ENCODE assay signal across 9 cellular contexts in the genomic region with DNA sequence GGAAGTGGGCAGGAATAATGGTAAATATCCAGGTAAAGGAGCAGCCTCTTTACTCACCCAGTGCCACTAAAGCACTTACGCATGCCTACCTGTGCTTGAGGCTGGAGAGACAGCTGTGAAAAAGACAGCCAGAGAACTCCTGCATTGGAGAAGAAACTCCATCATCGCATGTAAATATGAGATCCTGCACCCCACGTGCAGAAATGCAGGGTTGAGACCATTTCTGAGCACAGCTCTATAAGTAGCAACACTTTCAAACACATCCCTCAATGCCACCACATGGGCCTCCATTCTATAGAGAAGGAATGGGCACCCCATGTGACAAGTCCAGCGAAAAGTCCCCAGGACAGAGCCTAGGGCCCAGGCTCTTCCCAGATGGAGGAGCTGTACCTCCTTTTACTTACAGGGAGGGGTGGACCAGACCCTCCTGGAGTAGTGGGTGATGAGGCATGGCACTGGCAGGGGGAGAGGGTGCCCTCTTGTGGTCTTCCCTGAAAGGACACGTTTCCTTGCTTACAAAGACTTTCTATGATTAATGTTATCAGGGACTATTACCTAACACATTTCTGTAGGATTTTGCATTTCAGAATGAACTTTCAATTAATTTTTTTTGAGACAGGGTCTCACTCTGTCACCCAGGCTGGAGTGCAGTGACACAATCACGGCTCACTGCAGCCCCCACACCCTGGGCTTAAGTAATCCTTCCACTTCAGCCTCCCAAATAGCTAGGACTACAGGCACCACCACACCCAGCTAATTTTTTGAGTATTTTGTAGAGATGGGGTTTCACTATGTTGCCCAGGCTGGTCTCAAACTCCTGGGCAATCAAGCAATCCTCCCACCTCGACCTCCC. TPM values are rescaled to one million over a fixed set of nuclear protein-coding genes. Genes with fewer than 3 reads are reported as not detected.
A peak's percentile ranks its signal among the peaks of the same experiment; 100 is the strongest.
DNase-seq lines count a peak whose midpoint lies in the region; ATAC-seq, FAIRE-seq and TF ChIP-seq lines count a peak whose summit lies in the region.
"Had no signal": no experiment of that assay in that cellular context is flagged by ENCODE, and none has a peak within 500 bp of the region (broad histone marks: within the 10 kb centered on the region; RNA-seq: fewer than 3 reads in every experiment).

No MANE protein-coding gene starts in this region.

- FAIRE-seq in bronchial epithelial cell (lab: Jason Lieb, UNC) = no peak
- FAIRE-seq: colon had no signal

- no peak overlapping the region for H3K4me3 ChIP-seq in WERI-Rb-1 (ENCODE audit: low read depth, low read length)
- no peak overlapping the region for H3K4me3 ChIP-seq in bronchial epithelial cell (ENCODE audit: low read depth, low read length)

- H3K27me3 ChIP-seq in WERI-Rb-1 (ENCODE audit: insufficient read depth, low read depth, severe bottlenecking) (no peaks in the 10 kb centered on the region), bronchial epithelial cell (ENCODE audit: control insufficient read depth, insufficient read depth, low read length) (no peaks in the 10 kb centered on the region)

- ATAC-seq in left lobe of liver = peak; percentile 73
- ATAC-seq in GM21528 (IDR thresholded peaks at IDR 0.05; ENCODE audit: low FRiP score, unreplicated experiment) = no peak

- peak; percentile 36 for DNase-seq in NCI-H146 (lab: John Stamatoyannopoulos, UW)
- DNase-seq in NCI-H146 treated with DMSO at 0.1 percent for 48 hours (lab: John Stamatoyannopoulos, UW; ENCODE audit: unreplicated experiment) = no peak
- peak; percentile 29 for DNase-seq in NCI-H1105 treated with DMSO at 0.1 percent for 48 hours (lab: John Stamatoyannopoulos, UW)
- DNase-seq in WERI-Rb-1 = peak; percentile 79
- DNase-seq in bronchial epithelial cell (ENCODE audit: low read depth) = peak; percentile 64
- DNase-seq in left lobe of liver (ENCODE audit: low spot score) = no peak
- peak; percentile 27 for DNase-seq in stimulated activated CD8-positive, alpha-beta memory T cell treated with anti-CD3 and anti-CD28 coated beads, Interleukin-12 subunit alpha, Interleukin-12 subunit beta, amount 100 ng/mL, for 1 hour (ENCODE audit: low read depth)

- H3K9me3 ChIP-seq in WERI-Rb-1 (ENCODE audit: severe bottlenecking) = no peaks in the 10 kb centered on the region

- TF ChIP-seq CTCF in WERI-Rb-1 (IDR thresholded peaks at IDR 0.05; ENCODE audit: low read depth, low read length) (peak; percentile 90), bronchial epithelial cell (IDR thresholded peaks at IDR 0.05; ENCODE audit: insufficient read depth, low read length, severe bottlenecking) (peak; percentile 80)

- H3K36me3 ChIP-seq in WERI-Rb-1 = no peaks in the 10 kb centered on the region; the same call in 1 of the 2 replicates
- no peaks in the 10 kb centered on the region for H3K36me3 ChIP-seq in bronchial epithelial cell (ENCODE audit: control insufficient read depth, insufficient read depth, low read length)

- peak overlapping the region; percentile 11 for H3K27ac ChIP-seq in WERI-Rb-1

RNA-seq across cellular contexts. Expression of a gene that starts 55.3 kb away (rescaled TPM):
- not detected in 2 replicates for total RNA-seq in bronchial epithelial cell
- not detected for total RNA-seq in left lobe of liver

Comparison
In these comparisons a context has a peak if more than half of its experiments do, and no peak if none do; other contexts are left out.
1. DNase-seq: peak in NCI-H146 (single experiment), NCI-H1105 treated with DMSO at 0.1 percent for 48 hours (single experiment), WERI-Rb-1 (single experiment), bronchial epithelial cell (single experiment) and stimulated activated CD8-positive, alpha-beta memory T cell treated with anti-CD3 and anti-CD28 coated beads, Interleukin-12 subunit alpha, Interleukin-12 subunit beta, amount 100 ng/mL, for 1 hour (single experiment); none in NCI-H146 treated with DMSO at 0.1 percent for 48 hours (single experiment) and left lobe of liver (single experiment).